Comparison of ENCODE assay signal across 16 cellular contexts in genomic region chr6:71395731-71396409, GRCh38.
DNase-seq lines count a peak whose midpoint lies in the region; ATAC-seq and TF ChIP-seq lines count a peak whose summit lies in the region.
"Had no signal": no experiment of that assay in that cellular context is flagged by ENCODE, and none has a peak within 500 bp of the region (broad histone marks: within the 10 kb centered on the region; RNA-seq: fewer than 3 reads in every experiment).

No MANE protein-coding gene starts in this region.

- no peak overlapping the region for H2BK5ac ChIP-seq in mesenchymal stem cell (ENCODE audit: low read depth, low read length, poor library complexity, severe bottlenecking)

- H3K27me3 Mint-ChIP-seq in chondrocyte (ENCODE audit: low read depth): no peaks in the 10 kb centered on the region

- no peak overlapping the region for H3K14ac ChIP-seq in mesenchymal stem cell (ENCODE audit: low read length in 2 of 2)

- H3K18ac ChIP-seq in mesenchymal stem cell (ENCODE audit: low read depth in 1 of 2, low read length in 2 of 2): peak overlapping the region in 1 of 2 experiments; percentile 71

- H2BK120ac ChIP-seq in mesenchymal stem cell (ENCODE audit: low read depth, low read length): no peak overlapping the region

- H2BK12ac ChIP-seq in mesenchymal stem cell (ENCODE audit: low read length in 2 of 2): no peak overlapping the region

- POLR2A ChIA-PET in SK-N-SH (lab: Yijun Ruan, JAX): no interaction called here

- H3K9me3 ChIP-seq in SK-N-SH (no peaks in the 10 kb centered on the region), RWPE2 (ENCODE audit: severe bottlenecking) (no peaks in the 10 kb centered on the region), mesenchymal stem cell (ENCODE audit: control insufficient read depth, low read length) (no peaks in the 10 kb centered on the region), tibial artery (no peaks in the 10 kb centered on the region)

- TF ChIP-seq RAD21 in SK-N-SH (IDR thresholded peaks at IDR 0.05; ENCODE audit: low read length): no peak

- H3K27me3 ChIP-seq in SK-N-SH (ENCODE audit: insufficient read depth) (no peaks in the 10 kb centered on the region), RWPE2 (ENCODE audit: insufficient read depth, poor library complexity, severe bottlenecking) (no peaks in the 10 kb centered on the region), mesenchymal stem cell (ENCODE audit: control insufficient read depth in 1 of 2, insufficient read depth in 1 of 2, low read length in 2 of 2) (no peaks in the 10 kb centered on the region), tibial artery (no peaks in the 10 kb centered on the region)

- no peak for TF ChIP-seq EP300 in SK-N-SH (IDR thresholded peaks at IDR 0.05; ENCODE audit: borderline replicate concordance in 1 of 2, low read depth in 1 of 2, low read length in 1 of 2)

- no peak overlapping the region for H3K27ac Mint-ChIP-seq in chondrocyte (ENCODE audit: unreplicated experiment)

- intact Hi-C loops in tibial artery (cut with DNase I; ENCODE audit: low total_unique reads): no loop called here

- H3K4me3 Mint-ChIP-seq in chondrocyte (ENCODE audit: unreplicated experiment): no peak overlapping the region

- H3K4me1 ChIP-seq in SK-N-SH (ENCODE audit: control insufficient read depth in 1 of 2, insufficient read depth in 2 of 2, low read depth in 1 of 2, low read length in 1 of 2): peaks cover 2 to 22% of the 10 kb centered on the region in 2 experiments
- H3K4me1 ChIP-seq in RWPE2 (ENCODE audit: insufficient read depth, poor library complexity, severe bottlenecking): peaks cover 36% of the 10 kb centered on the region
- peaks cover 8% of the 10 kb centered on the region for H3K4me1 ChIP-seq in mesenchymal stem cell (ENCODE audit: control insufficient read depth, insufficient read depth, low read depth, low read length)
- H3K4me1 ChIP-seq in tibial artery: peaks cover 0 to 68% (median 33%) of the 10 kb centered on the region in 4 donors

- H2AFZ ChIP-seq in SK-N-SH (ENCODE audit: low read depth): no peak overlapping the region
- no peak overlapping the region for H2AFZ ChIP-seq in mesenchymal stem cell (ENCODE audit: low read depth, low read length)

- H3K4me2 ChIP-seq in SK-N-SH (no peak overlapping the region), mesenchymal stem cell (ENCODE audit: low read length, poor library complexity, severe bottlenecking) (no peak overlapping the region)
- H3K4me2 ChIP-seq: KMS-11 had no signal

- H3K27ac ChIP-seq in SK-N-SH (ENCODE audit: low read depth in 2 of 2, low read length in 1 of 2) (no peak overlapping the region), RWPE2 (ENCODE audit: poor library complexity, severe bottlenecking) (peak overlapping the region; percentile 82), mesenchymal stem cell (ENCODE audit: low read length, poor library complexity, severe bottlenecking) (peak overlapping the region; percentile 8), tibial artery (peak overlapping the region; percentile 11 to 33)
- H3K27ac ChIP-seq: HL-60, KMS-11 had no signal

- H2AK5ac ChIP-seq in mesenchymal stem cell (ENCODE audit: low read length, severe bottlenecking): no peak overlapping the region

- H3K36me3 ChIP-seq in SK-N-SH (replicated peaks in 1 of 2; ENCODE audit: control insufficient read depth in 1 of 2, insufficient read depth in 2 of 2, low read length in 1 of 2) (peaks cover 3 to 10% of the 10 kb centered on the region in 2 experiments), RWPE2 (ENCODE audit: low read depth) (peaks cover 4% of the 10 kb centered on the region; the same call in 1 of the 2 replicates), mesenchymal stem cell (ENCODE audit: control insufficient read depth in 1 of 2, insufficient read depth in 2 of 2, low read depth in 1 of 2, low read length in 2 of 2) (peaks cover 4 to 15% of the 10 kb centered on the region in 2 experiments), tibial artery (peaks cover 0 to 5% (median 5%) of the 10 kb centered on the region in 3 donors)

- H3K4ac ChIP-seq in mesenchymal stem cell (ENCODE audit: low read depth in 1 of 2, low read length in 2 of 2): peak overlapping the region in 1 of 2 experiments; percentile 37

- H3K23ac ChIP-seq in mesenchymal stem cell (ENCODE audit: low read length in 2 of 2): no peak overlapping the region

- H3K9me3 Mint-ChIP-seq in chondrocyte (ENCODE audit: low read depth): no peaks in the 10 kb centered on the region
- H3K9me3 Mint-ChIP-seq: activated naive CD4-positive, alpha-beta T cell treated with anti-CD3 and anti-CD28 coated beads, Interleukin-2, amount 50 U/mL, for 72 hours had no signal

- no peak overlapping the region for H4K8ac ChIP-seq in mesenchymal stem cell (ENCODE audit: low read length)

- TF ChIP-seq CTCF in SK-N-SH (IDR thresholded peaks at IDR 0.05): no peak
- no peak for TF ChIP-seq CTCF in RWPE2 (IDR thresholded peaks at IDR 0.05; ENCODE audit: poor library complexity, severe bottlenecking)
- TF ChIP-seq CTCF in tibial artery (IDR thresholded peaks at IDR 0.05): no peak
- no peak for TF ChIP-seq CTCF in chondrocyte (IDR thresholded peaks at IDR 0.05)

- no peak overlapping the region for H2BK15ac ChIP-seq in mesenchymal stem cell (ENCODE audit: low read depth, poor library complexity, severe bottlenecking)

- DNase-seq in SK-N-SH: no peak
- no peak for DNase-seq in RWPE2 (ENCODE audit: low spot score)
- DNase-seq in mesenchymal stem cell: no peak
- DNase-seq in tibial artery: no peak
- no peak for DNase-seq in stimulated activated CD4-positive, alpha-beta T cell treated with anti-CD3 and anti-CD28 coated beads, Interleukin-2, amount 100 ng/mL, for 48 hours
- DNase-seq in EL: no peak
- DNase-seq in chondrocyte (ENCODE audit: low spot score): no peak
- DNase-seq: activated CD8-positive, alpha-beta memory T cell treated with anti-CD3 and anti-CD28 coated beads, Interleukin-2, amount 50 U/mL, for 48 hours; GF-D8; NCI-H1436; NCI-H524 treated with DMSO at 0.1 percent for 48 hours; stimulated activated CD4-positive, alpha-beta T cell treated with anti-CD3 and anti-CD28 coated beads, Interleukin-1b, Interleukin-23, amount 100 ng/mL, for 48 hours had no signal

- no peak overlapping the region for H3K9ac ChIP-seq in SK-N-SH
- H3K9ac ChIP-seq in mesenchymal stem cell (ENCODE audit: low read length): no peak overlapping the region
- H3K9ac ChIP-seq: KMS-11 had no signal

- H3K9me2 ChIP-seq in SK-N-SH: no peaks in the 10 kb centered on the region

- H3K4me3 ChIP-seq in SK-N-SH (ENCODE audit: low read depth in 2 of 2, low read length in 1 of 2): no peak overlapping the region
- H3K4me3 ChIP-seq in RWPE2 (ENCODE audit: severe bottlenecking): no peak overlapping the region
- no peak overlapping the region for H3K4me3 ChIP-seq in mesenchymal stem cell (ENCODE audit: insufficient read depth in 1 of 2, low read depth in 1 of 2, low read length in 2 of 2)
- no peak overlapping the region for H3K4me3 ChIP-seq in tibial artery

- CTCF ChIA-PET in SK-N-SH (lab: Yijun Ruan, JAX): interaction anchor here (2.2 kb wide), 1 partner anchor 11 kb away, joined by 11 read pairs; no protein-coding TSS in a partner anchor

- peaks cover 6% of the 10 kb centered on the region; the same call in 1 of the 2 replicates for H3K79me2 ChIP-seq in SK-N-SH (ENCODE audit: insufficient read depth)

- H3F3A ChIP-seq in SK-N-SH (replicated peaks; ENCODE audit: insufficient read depth): peaks cover 22% of the 10 kb centered on the region

- peaks cover 43% of the 10 kb centered on the region for H3K4me1 Mint-ChIP-seq in chondrocyte (ENCODE audit: low read depth)

- no peak overlapping the region for H4K91ac ChIP-seq in mesenchymal stem cell (ENCODE audit: low read length)

- no peaks in the 10 kb centered on the region for H4K20me1 ChIP-seq in SK-N-SH (ENCODE audit: insufficient read depth)

- H3K36me3 Mint-ChIP-seq in chondrocyte (ENCODE audit: low read depth): peaks cover 4% of the 10 kb centered on the region
- H3K36me3 Mint-ChIP-seq: activated naive CD4-positive, alpha-beta T cell treated with anti-CD3 and anti-CD28 coated beads, Interleukin-2, amount 50 U/mL, for 72 hours had no signal

- WGBS in SK-N-SH (ENCODE audit: low lambda C conversion rate): 61% methylated on average over 3 of the region's 3 CpGs
- WGBS in mesenchymal stem cell: 91% methylated on average over 3 of the region's 3 CpGs

- ATAC-seq in SK-N-SH treated with all-trans-retinoic acid at 6 μM for 48 hours (peak; percentile 11; the same call in 1 of the 3 replicates), RWPE2 (ENCODE audit: low read depth) (no peak)

- H3K79me1 ChIP-seq in mesenchymal stem cell (replicated peaks; ENCODE audit: low read length, poor library complexity, severe bottlenecking): no peaks in the 10 kb centered on the region

TF ChIP-seq in SK-N-SH treated with all-trans-retinoic acid at 6 μM for 48 hours, 23 proteins besides CTCF, POLR2A, EP300 and RAD21:
- TF ChIP-seq GLIS3 (CRISPR knock-in tag; IDR thresholded peaks at IDR 0.05) (no peak), OSR1 (CRISPR knock-in tag; IDR thresholded peaks at IDR 0.05) (no peak), ZC3H10 (CRISPR knock-in tag; IDR thresholded peaks at IDR 0.05) (no peak), ESRRG (CRISPR knock-in tag; IDR thresholded peaks at IDR 0.05) (no peak), ISL1 (CRISPR knock-in tag; IDR thresholded peaks at IDR 0.05) (no peak), TCF4 (CRISPR knock-in tag; IDR thresholded peaks at IDR 0.05; ENCODE audit: borderline replicate concordance) (no peak), RARB (CRISPR knock-in tag; IDR thresholded peaks at IDR 0.05) (no peak)

TF ChIP-seq in SK-N-SH, 30 proteins besides CTCF, POLR2A, EP300 and RAD21:
- TF ChIP-seq NRF1 (IDR thresholded peaks at IDR 0.05; ENCODE audit: low read depth, low read length): no peak
- TF ChIP-seq CHD2 (IDR thresholded peaks at IDR 0.05; ENCODE audit: low read length, partially characterized antibody): no peak
- TF ChIP-seq GATA2 (CRISPR knock-in tag; IDR thresholded peaks at IDR 0.05): no peak
- TF ChIP-seq NFIC (IDR thresholded peaks at IDR 0.05; ENCODE audit: borderline replicate concordance): no peak
- TF ChIP-seq SMC3 (IDR thresholded peaks at IDR 0.05; ENCODE audit: low read depth, low read length): no peak
- no peak for TF ChIP-seq ELF1 (IDR thresholded peaks at IDR 0.05)
- TF ChIP-seq MEF2A (IDR thresholded peaks at IDR 0.05; ENCODE audit: borderline replicate concordance, low read depth): no peak
- no peak for TF ChIP-seq PBX3 (IDR thresholded peaks at IDR 0.05)

Comparison
In these comparisons a context has a peak if more than half of its experiments do, and no peak if none do; other contexts are left out.
1. H3K27ac ChIP-seq: peak in RWPE2 (single experiment), mesenchymal stem cell (single experiment) and tibial artery (2 of 2); none in SK-N-SH (0 of 2).